In genomic region chr19:18322759-18323460, GRCh38 we compare ENCODE assay signal across 8 cellular contexts. TPM values are rescaled to one million over a fixed set of nuclear protein-coding genes. Genes with fewer than 3 reads are reported as not detected.
DNase-seq lines count a peak whose midpoint lies in the region; ATAC-seq and TF ChIP-seq lines count a peak whose summit lies in the region.

Gene LSM4 (minus strand): TSS chr19:18323076. CDS start chr19:18323020, 56 bp downstream.

- no peaks in the 10 kb centered on the region for H3K9me3 Mint-ChIP-seq in T-helper 1 cell treated with Interleukin-12 subunit alpha and Interleukin-12 subunit beta and Interleukin-4 antibody, amounts not matched to agents 30 μg/mL and 1 μg/mL, for 36 hours
- no peaks in the 10 kb centered on the region for H3K9me3 Mint-ChIP-seq in progenitor cell of endocrine pancreas (ENCODE audit: low read depth)

- H3K27ac Mint-ChIP-seq in T-helper 1 cell treated with Interleukin-12 subunit alpha and Interleukin-12 subunit beta and Interleukin-4 antibody, amounts not matched to agents 30 μg/mL and 1 μg/mL, for 36 hours = peak within 1 kb of the TSS; percentile 93
- H3K27ac Mint-ChIP-seq in progenitor cell of endocrine pancreas = peak within 1 kb of the TSS; percentile 98

- peak; percentile 90 for TF ChIP-seq POLR2A in GM15510 (IDR thresholded peaks at IDR 0.05; ENCODE audit: borderline replicate concordance, extremely low read depth, insufficient read length)

- peak within 1 kb of the TSS; percentile 92 for H3K4me3 Mint-ChIP-seq in T-helper 1 cell treated with Interleukin-12 subunit alpha and Interleukin-12 subunit beta and Interleukin-4 antibody, amounts not matched to agents 30 μg/mL and 1 μg/mL, for 36 hours
- peak within 1 kb of the TSS; percentile 88 for H3K4me3 Mint-ChIP-seq in progenitor cell of endocrine pancreas (ENCODE audit: low read depth)

- H3K4me1 Mint-ChIP-seq in T-helper 1 cell treated with Interleukin-12 subunit alpha and Interleukin-12 subunit beta and Interleukin-4 antibody, amounts not matched to agents 30 μg/mL and 1 μg/mL, for 36 hours (ENCODE audit: low read depth) = peaks cover 47% of the 10 kb centered on the region
- H3K4me1 Mint-ChIP-seq in progenitor cell of endocrine pancreas (ENCODE audit: low read depth) = peaks cover 39% of the 10 kb centered on the region

- TF ChIP-seq CTCF in progenitor cell of endocrine pancreas (IDR thresholded peaks at IDR 0.05; ENCODE audit: unreplicated experiment) = peak; percentile 43

- DNase-seq in NCI-H1694 (lab: John Stamatoyannopoulos, UW) (peak; percentile 97), amniotic stem cell (lab: John Stamatoyannopoulos, UW) (peak; percentile 95), left cardiac atrium (peak; percentile 98), progenitor cell of endocrine pancreas (ENCODE audit: low spot score, unreplicated experiment) (peak; percentile 99), ureter (ENCODE audit: low spot score) (peak; percentile 99)

- peak; percentile 95 for ATAC-seq in HG02885 (IDR thresholded peaks at IDR 0.05; ENCODE audit: poor library complexity, unreplicated experiment)
- peak; percentile 98 for ATAC-seq in left cardiac atrium

- no peaks in the 10 kb centered on the region for H3K27me3 Mint-ChIP-seq in T-helper 1 cell treated with Interleukin-12 subunit alpha and Interleukin-12 subunit beta and Interleukin-4 antibody, amounts not matched to agents 30 μg/mL and 1 μg/mL, for 36 hours (ENCODE audit: low read depth)
- no peaks in the 10 kb centered on the region for H3K27me3 Mint-ChIP-seq in progenitor cell of endocrine pancreas

- intact Hi-C loops in left cardiac atrium (cut with DNase I) = loop anchor here in 1 of 2 donors (1.0 to 2.0 kb wide), 2 partner anchors 18 to 44 kb away; no protein-coding TSS in a partner anchor

- peaks cover 25% of the 10 kb centered on the region for H3K36me3 Mint-ChIP-seq in T-helper 1 cell treated with Interleukin-12 subunit alpha and Interleukin-12 subunit beta and Interleukin-4 antibody, amounts not matched to agents 30 μg/mL and 1 μg/mL, for 36 hours (ENCODE audit: low read depth)
- no peaks in the 10 kb centered on the region for H3K36me3 Mint-ChIP-seq in progenitor cell of endocrine pancreas (ENCODE audit: insufficient read depth)

RNA-seq across cellular contexts. Expression of gene LSM4, which starts in this region (rescaled TPM):
- 10 to 100 TPM; 68.9 to 79.0 TPM for total RNA-seq in left cardiac atrium
- 150 and 154 TPM in 2 replicates for total RNA-seq in progenitor cell of endocrine pancreas
- 99.8 TPM for total RNA-seq in ureter

Comparison
In these comparisons a context has a peak if more than half of its experiments do, and no peak if none do; other contexts are left out.
1. Peak in every context shown above with its lines: DNase-seq and ATAC-seq.